In genomic region chr1:37514350-37515184, GRCh38 we compare ENCODE assay signal across 1 cellular context.
TF ChIP-seq lines count a peak whose summit lies in the region.

Gene MEAF6, minus strand, starts transcription at chr1:37514766. Its CDS starts 20 bp downstream, at chr1:37514746.

TF ChIP-seq in HEK293, 187 proteins besides CTCF, POLR2A, EP300 and RAD21 (continued from another document):
- peak; percentile 71 for TF ChIP-seq PBX3 (CRISPR knock-in tag; IDR thresholded peaks at IDR 0.05)
- peak; percentile 48; the same call in 1 of the 2 replicates for TF ChIP-seq ZNF692 (tag by site-specific recombination; IDR thresholded peaks at IDR 0.05)
- TF ChIP-seq KLF17 (tag by site-specific recombination; IDR thresholded peaks at IDR 0.05) = 0 out of 2 replicates have a peak, but pooled peaks have one; percentile 66
- TF ChIP-seq ZXDB (tag by site-specific recombination; IDR thresholded peaks at IDR 0.05) = peak; percentile 75; the same call in 1 of the 2 replicates
- peak; percentile 96 for TF ChIP-seq ZBTB17 (tag by site-specific recombination; IDR thresholded peaks at IDR 0.05)
- no peak for TF ChIP-seq ZFP3 (tag by site-specific recombination; IDR thresholded peaks at IDR 0.05; ENCODE audit: low read depth)
- no peak for TF ChIP-seq ZNF670 (tag by site-specific recombination; IDR thresholded peaks at IDR 0.05; ENCODE audit: low read depth)
